9 cellular contexts compared by ENCODE assay signal in genomic region chr19:8526345-8527062, GRCh38.
DNase-seq lines count a peak whose midpoint lies in the region; ATAC-seq and TF ChIP-seq lines count a peak whose summit lies in the region.
"Had no signal": no experiment of that assay in that cellular context is flagged by ENCODE, and none has a peak within 500 bp of the region (broad histone marks: within the 10 kb centered on the region; RNA-seq: fewer than 3 reads in every experiment).

No MANE protein-coding gene starts in this region.

- H3K27me3 Mint-ChIP-seq in stimulated activated memory B cell treated with anti-CD40 and anti-IgM and Interleukin-4, amounts not matched to agents 10 μg/mL and 1 μg/mL and 100 μg/mL, for 72 hours: no peaks in the 10 kb centered on the region
- H3K27me3 Mint-ChIP-seq in effector memory CD8-positive, alpha-beta T cell: no peaks in the 10 kb centered on the region
- H3K27me3 Mint-ChIP-seq: dendritic cell treated with granulocyte-macrophage colony-stimulating factor and Interleukin-4, amounts not matched to agents 40 ng/mL and 50 ng/mL, for 4 days had no signal

- POLR2A ChIA-PET in HEK293T (lab: Yijun Ruan, JAX): interaction anchor here (0.6 to 7.4 kb wide), 12 partner anchors 11 to 1242 kb away, joined by 3 to 121 read pairs (median 3); partner anchors contain the start of genes ZNF414 and ZNF846

- H3K9ac ChIP-seq in SK-N-MC (ENCODE audit: insufficient read length): peak overlapping the region; percentile 75

- H3K4me3 ChIP-seq in SK-N-MC (peak overlapping the region; percentile 99), fibroblast of pulmonary artery (replicated peaks; ENCODE audit: low read depth, low read length) (peak overlapping the region; percentile 81), muscle layer of duodenum (ENCODE audit: low read depth in 1 of 2, low read length in 2 of 2) (peak overlapping the region; percentile 69 to 86)

- H3K4me1 ChIP-seq in muscle layer of duodenum (ENCODE audit: control insufficient read depth in 1 of 2, insufficient read depth in 2 of 2, low read length in 2 of 2): peaks cover 3 to 8% of the 10 kb centered on the region in 2 donors

- H3K4me3 Mint-ChIP-seq in stimulated activated memory B cell treated with anti-CD40 and anti-IgM and Interleukin-4, amounts not matched to agents 10 μg/mL and 1 μg/mL and 100 μg/mL, for 72 hours: no peak overlapping the region
- H3K4me3 Mint-ChIP-seq in effector memory CD8-positive, alpha-beta T cell: no peak overlapping the region
- H3K4me3 Mint-ChIP-seq: dendritic cell treated with granulocyte-macrophage colony-stimulating factor and Interleukin-4, amounts not matched to agents 40 ng/mL and 50 ng/mL, for 4 days had no signal

- no peaks in the 10 kb centered on the region for H3K9me3 Mint-ChIP-seq in stimulated activated memory B cell treated with anti-CD40 and anti-IgM and Interleukin-4, amounts not matched to agents 10 μg/mL and 1 μg/mL and 100 μg/mL, for 72 hours
- H3K9me3 Mint-ChIP-seq in effector memory CD8-positive, alpha-beta T cell: no peaks in the 10 kb centered on the region
- H3K9me3 Mint-ChIP-seq: dendritic cell treated with granulocyte-macrophage colony-stimulating factor and Interleukin-4, amounts not matched to agents 40 ng/mL and 50 ng/mL, for 4 days had no signal

- H3K9me3 ChIP-seq in SK-N-MC (ENCODE audit: low read depth, low read length): no peaks in the 10 kb centered on the region
- H3K9me3 ChIP-seq in muscle layer of duodenum (ENCODE audit: control insufficient read depth in 1 of 2, low read length in 2 of 2): no peaks in the 10 kb centered on the region

- H3K36me3 ChIP-seq in SK-N-MC (ENCODE audit: insufficient read depth, low read length): no peaks in the 10 kb centered on the region
- peaks cover 13% of the 10 kb centered on the region in 2 donors for H3K36me3 ChIP-seq in muscle layer of duodenum (ENCODE audit: control insufficient read depth in 1 of 2, insufficient read depth in 2 of 2, low read length in 2 of 2)

- H3K27me3 ChIP-seq in muscle layer of duodenum (ENCODE audit: low read depth, low read length): no peaks in the 10 kb centered on the region

- no peaks in the 10 kb centered on the region for H3K4me1 Mint-ChIP-seq in stimulated activated memory B cell treated with anti-CD40 and anti-IgM and Interleukin-4, amounts not matched to agents 10 μg/mL and 1 μg/mL and 100 μg/mL, for 72 hours
- H3K4me1 Mint-ChIP-seq in effector memory CD8-positive, alpha-beta T cell (ENCODE audit: low read depth in 2 of 2): peaks cover 9 to 12% of the 10 kb centered on the region in 2 donors

- peaks cover 14% of the 10 kb centered on the region for H3K36me3 Mint-ChIP-seq in stimulated activated memory B cell treated with anti-CD40 and anti-IgM and Interleukin-4, amounts not matched to agents 10 μg/mL and 1 μg/mL and 100 μg/mL, for 72 hours
- peaks cover 30% of the 10 kb centered on the region for H3K36me3 Mint-ChIP-seq in effector memory CD8-positive, alpha-beta T cell (ENCODE audit: insufficient read depth)

- ATAC-seq in stimulated activated memory B cell treated with anti-CD40 and anti-IgM and Interleukin-4, amounts not matched to agents 10 μg/mL and 1 μg/mL and 100 μg/mL, for 72 hours: no peak
- no peak for ATAC-seq in effector memory CD8-positive, alpha-beta T cell (replicated peaks)

- DNase-seq in HEK293T (ENCODE audit: extremely low spot score) (peak; percentile 89), SK-N-MC (ENCODE audit: low read depth, low spot score) (no peak), fibroblast of pulmonary artery (ENCODE audit: low read depth) (peak; percentile 93)
- DNase-seq in activated CD4-positive, alpha-beta T cell treated with anti-CD3 and anti-CD28 coated beads, Interleukin-2, amount 50 U/mL, for 48 hours: no peak
- no peak for DNase-seq in effector memory CD8-positive, alpha-beta T cell

- CTCF ChIA-PET in HEK293T (lab: Yijun Ruan, JAX): interaction anchor here (1.2 kb wide), 1 partner anchor 13 kb away, joined by 3 read pairs; the partner anchor contains the start of gene ZNF414

- H3K27ac Mint-ChIP-seq in stimulated activated memory B cell treated with anti-CD40 and anti-IgM and Interleukin-4, amounts not matched to agents 10 μg/mL and 1 μg/mL and 100 μg/mL, for 72 hours: no peak overlapping the region
- H3K27ac Mint-ChIP-seq in effector memory CD8-positive, alpha-beta T cell: peak overlapping the region in 1 of 2 donors; percentile 87
- H3K27ac Mint-ChIP-seq: dendritic cell treated with granulocyte-macrophage colony-stimulating factor and Interleukin-4, amounts not matched to agents 40 ng/mL and 50 ng/mL, for 4 days had no signal

- peak overlapping the region; percentile 88 for H3K27ac ChIP-seq in 22Rv1
- peak overlapping the region; percentile 92 for H3K27ac ChIP-seq in SK-N-MC
- H3K27ac ChIP-seq in muscle layer of duodenum (ENCODE audit: low read length): peak overlapping the region; percentile 56

- TF ChIP-seq CTCF in 22Rv1 (IDR thresholded peaks at IDR 0.05) (no peak), fibroblast of pulmonary artery (IDR thresholded peaks at IDR 0.05; ENCODE audit: low read length, missing control alignments) (no peak)

TF ChIP-seq in HEK293T, 16 proteins besides CTCF, POLR2A, EP300 and RAD21:
- TF ChIP-seq HDGF (IDR thresholded peaks at IDR 0.05; ENCODE audit: borderline replicate concordance): no peak
- TF ChIP-seq L3MBTL2 (conservative IDR thresholded peaks at IDR 0.05): peak; percentile 78

Comparison
In these comparisons a context has a peak if more than half of its experiments do, and no peak if none do; other contexts are left out.
1. DNase-seq: peak in HEK293T (single experiment) and fibroblast of pulmonary artery (single experiment); none in SK-N-MC (single experiment), activated CD4-positive, alpha-beta T cell treated with anti-CD3 and anti-CD28 coated beads, Interleukin-2, amount 50 U/mL, for 48 hours (0 of 2) and effector memory CD8-positive, alpha-beta T cell (0 of 3).
2. Peak in every context shown above with its lines, with median percentiles within 50 percentile points of each other: H3K27ac ChIP-seq and H3K4me3 ChIP-seq.